ENCODE assay signal across 1 cellular context in genomic region chr9:37902131-37902530, GRCh38.
TF ChIP-seq lines count a peak whose summit lies in the region.

No MANE protein-coding gene starts in this region.

TF ChIP-seq in IMR-90, 13 proteins besides CTCF, POLR2A, EP300 and RAD21 (continued from another document):
- TF ChIP-seq, protein P1, sequence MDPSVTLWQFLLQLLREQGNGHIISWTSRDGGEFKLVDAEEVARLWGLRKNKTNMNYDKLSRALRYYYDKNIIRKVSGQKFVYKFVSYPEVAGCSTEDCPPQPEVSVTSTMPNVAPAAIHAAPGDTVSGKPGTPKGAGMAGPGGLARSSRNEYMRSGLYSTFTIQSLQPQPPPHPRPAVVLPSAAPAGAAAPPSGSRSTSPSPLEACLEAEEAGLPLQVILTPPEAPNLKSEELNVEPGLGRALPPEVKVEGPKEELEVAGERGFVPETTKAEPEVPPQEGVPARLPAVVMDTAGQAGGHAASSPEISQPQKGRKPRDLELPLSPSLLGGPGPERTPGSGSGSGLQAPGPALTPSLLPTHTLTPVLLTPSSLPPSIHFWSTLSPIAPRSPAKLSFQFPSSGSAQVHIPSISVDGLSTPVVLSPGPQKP (IDR thresholded peaks at IDR 0.05; ENCODE audit: borderline replicate concordance, low read depth, low read length): no peak
- TF ChIP-seq MXI1 (IDR thresholded peaks at IDR 0.05; ENCODE audit: borderline replicate concordance, low read depth, low read length) (no peak), NFE2L2 (IDR thresholded peaks at IDR 0.05; ENCODE audit: low read depth, low read length) (no peak), CHD1 (IDR thresholded peaks at IDR 0.05; ENCODE audit: low read depth, low read length) (no peak), MAFK (IDR thresholded peaks at IDR 0.05; ENCODE audit: low read depth, low read length) (no peak), SMC3 (IDR thresholded peaks at IDR 0.05; ENCODE audit: low read depth, low read length) (no peak), MAZ (IDR thresholded peaks at IDR 0.05; ENCODE audit: borderline replicate concordance, low read depth, low read length) (no peak), USF2 (IDR thresholded peaks at IDR 0.05; ENCODE audit: low read depth, low read length) (no peak), CEBPB (IDR thresholded peaks at IDR 0.05; ENCODE audit: low read depth, low read length) (no peak)
